ENCODE assay signal across 20 cellular contexts in the genomic region with DNA sequence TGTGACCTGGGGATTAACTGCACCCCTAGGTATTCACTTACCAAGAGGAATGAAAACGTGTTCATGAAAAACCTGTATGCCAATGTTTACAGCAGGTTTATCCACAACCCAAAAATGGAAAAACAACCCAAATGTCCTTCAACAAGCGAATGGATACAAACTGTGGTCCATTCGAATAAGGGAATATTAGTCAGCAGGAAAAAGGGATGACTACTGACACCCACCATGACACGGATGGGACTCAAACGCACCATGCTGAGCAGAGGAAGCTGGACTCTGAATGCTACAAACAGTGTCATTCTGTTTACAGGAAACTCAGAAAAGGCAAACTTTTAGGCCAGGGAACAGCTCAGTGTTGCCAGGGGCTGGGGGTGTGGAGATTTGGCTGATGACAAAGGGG.
"Had no signal": no experiment of that assay in that cellular context is flagged by ENCODE, and none has a peak within 500 bp of the region (broad histone marks: within the 10 kb centered on the region; RNA-seq: fewer than 3 reads in every experiment).

No MANE protein-coding gene starts in this region.

- H3K4me3 ChIP-seq: coronary artery, lung, pancreas, right atrium auricular region, smooth muscle cell, stomach, tibial artery had no signal

- H3K27me3 ChIP-seq: pancreas, right atrium auricular region, stomach, tibial artery had no signal

- ATAC-seq: effector memory CD8-positive, alpha-beta T cell; left lobe of liver; natural killer cell; pancreas; sciatic nerve had no signal

- H3K27me3 Mint-ChIP-seq: effector memory CD8-positive, alpha-beta T cell; memory B cell; progenitor cell of endocrine pancreas; type B pancreatic cell had no signal

- H3K36me3 Mint-ChIP-seq: natural killer cell had no signal

- H3K9me3 Mint-ChIP-seq: effector memory CD8-positive, alpha-beta T cell; memory B cell; natural killer cell; type B pancreatic cell had no signal

- H3K27ac Mint-ChIP-seq: memory B cell, natural killer cell, progenitor cell of endocrine pancreas, type B pancreatic cell had no signal

- H3K9me3 ChIP-seq: pancreas, right atrium auricular region, stomach, tibial artery had no signal

- DNase-seq: effector memory CD8-positive, alpha-beta T cell; head of caudate nucleus; natural killer cell; stimulated activated CD4-positive, alpha-beta T cell treated with anti-CD3 and anti-CD28 coated beads, Interleukin-12 subunit alpha, Interleukin-12 subunit beta, amount 100 ng/mL, for 4 hours; stimulated activated CD4-positive, alpha-beta T cell treated with anti-CD3 and anti-CD28 coated beads, Interleukin-1b, Interleukin-23, amount 100 ng/mL, for 48 hours; stimulated activated CD4-positive, alpha-beta T cell treated with anti-CD3 and anti-CD28 coated beads, Interleukin-4, amount 100 ng/mL, for 1 hour; stimulated activated CD8-positive, alpha-beta memory T cell treated with anti-CD3 and anti-CD28 coated beads, Interleukin-4, amount 100 ng/mL, for 48 hours; stimulated activated naive CD4-positive, alpha-beta T cell treated with Interleukin-2 at 50 U/mL for 16 hours; stomach; tibial artery had no signal

- H3K4me3 Mint-ChIP-seq: memory B cell, natural killer cell, type B pancreatic cell had no signal

- H3K27ac ChIP-seq: coronary artery, pancreas, right atrium auricular region, stomach, tibial artery had no signal
